In the genomic region with DNA sequence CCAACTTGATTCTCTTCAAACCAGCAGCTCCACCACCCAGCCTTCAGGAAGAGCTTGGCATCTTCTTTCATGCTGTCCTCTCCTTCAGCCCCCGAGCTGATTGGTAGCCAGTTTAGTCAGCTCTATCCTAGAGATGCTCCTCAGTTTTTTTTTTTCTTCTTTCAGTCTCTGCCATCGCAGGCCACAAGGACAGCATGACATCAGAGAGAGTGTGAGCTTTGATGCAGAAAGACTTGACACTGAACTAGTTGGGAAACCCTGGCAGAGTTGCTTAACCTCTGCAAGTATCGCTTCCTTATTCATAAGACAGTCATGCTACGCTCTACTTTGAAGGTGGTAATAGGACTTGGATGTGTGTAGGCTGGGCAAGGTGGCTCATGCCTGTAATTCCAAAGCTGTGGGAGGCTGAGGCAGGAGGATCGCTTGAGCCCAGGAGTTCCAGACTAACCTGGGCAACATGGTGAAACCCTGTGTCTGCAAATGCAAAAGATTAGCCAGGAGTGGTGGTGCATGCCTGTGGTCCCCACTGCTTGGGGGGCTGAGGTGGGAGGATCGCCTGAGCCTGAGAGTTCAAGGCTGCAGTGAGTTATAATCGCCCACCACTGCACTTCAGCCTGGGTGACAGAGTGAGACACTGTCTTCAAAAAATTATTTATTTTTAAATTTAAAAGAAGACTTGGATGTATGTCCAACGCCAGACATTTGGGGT, we compare ENCODE assay signal across 10 cellular contexts. TPM values are rescaled to one million over a fixed set of nuclear protein-coding genes. Genes with fewer than 3 reads are reported as not detected.
DNase-seq lines count a peak whose midpoint lies in the region; ATAC-seq and TF ChIP-seq lines count a peak whose summit lies in the region.
"Had no signal": no experiment of that assay in that cellular context is flagged by ENCODE, and none has a peak within 500 bp of the region (broad histone marks: within the 10 kb centered on the region; RNA-seq: fewer than 3 reads in every experiment).

No MANE protein-coding gene starts in this region.

- no CpG with 5 or more reads among the region's 8 CpGs for WGBS in trophoblast cell (ENCODE audit: extremely low coverage, insufficient coverage, insufficient read length)

- TF ChIP-seq POLR2A in Peyer's patch (IDR thresholded peaks at IDR 0.05) = no peak
- TF ChIP-seq POLR2A in uterus (IDR thresholded peaks at IDR 0.05) = no peak

- no peak overlapping the region for H2BK12ac ChIP-seq in trophoblast cell (ENCODE audit: low read length)

- no peak overlapping the region for H2AK5ac ChIP-seq in trophoblast cell (ENCODE audit: low read length)

- H3K27me3 Mint-ChIP-seq in activated T-helper 1 cell treated with anti-CD3 and anti-CD28 coated beads, Interleukin-12 subunit alpha, Interleukin-12 subunit beta, Interleukin-2, Interleukin-4 antibody, amounts not matched to agents 30 ng/mL and 10 ng/mL and 1 ng/mL, durations not matched to agents 14 hours and 24 hours and 36 hours (ENCODE audit: insufficient read depth) = peaks cover 33% of the 10 kb centered on the region

- no peak overlapping the region for H3K9ac ChIP-seq in trophoblast cell (ENCODE audit: low read length)

- H4K12ac ChIP-seq in trophoblast cell (ENCODE audit: low read depth, low read length) = no peak overlapping the region

- no peaks in the 10 kb centered on the region for H3K9me3 Mint-ChIP-seq in activated T-helper 1 cell treated with anti-CD3 and anti-CD28 coated beads, Interleukin-12 subunit alpha, Interleukin-12 subunit beta, Interleukin-2, Interleukin-4 antibody, amounts not matched to agents 30 ng/mL and 10 ng/mL and 1 ng/mL, durations not matched to agents 14 hours and 24 hours and 36 hours

- peak overlapping the region in 1 of 4 donors; percentile 31 for H3K27ac ChIP-seq in Peyer's patch
- no peak overlapping the region for H3K27ac ChIP-seq in trophoblast cell (ENCODE audit: low read depth, low read length)
- H3K27ac ChIP-seq in uterus = no peak overlapping the region

- no peak overlapping the region for H3K4me3 Mint-ChIP-seq in activated T-helper 1 cell treated with anti-CD3 and anti-CD28 coated beads, Interleukin-12 subunit alpha, Interleukin-12 subunit beta, Interleukin-2, Interleukin-4 antibody, amounts not matched to agents 30 ng/mL and 10 ng/mL and 1 ng/mL, durations not matched to agents 14 hours and 24 hours and 36 hours

- H3K4me1 ChIP-seq in Peyer's patch (no peaks in the 10 kb centered on the region), trophoblast cell (ENCODE audit: control insufficient read depth in 1 of 2, insufficient read depth in 2 of 2, low read length in 2 of 2) (no peaks in the 10 kb centered on the region), uterus (no peaks in the 10 kb centered on the region)

- H4K91ac ChIP-seq in trophoblast cell (ENCODE audit: low read depth, low read length) = no peak overlapping the region

- DNase-seq in Peyer's patch (peak in 2 of 3 donors; percentile 33 to 53), trophoblast cell (peak; percentile 39 to 48), H7 (no peak), uterus (no peak), UCSD-AML1 (lab: John Stamatoyannopoulos, UW; ENCODE audit: unreplicated experiment) (no peak)
- no peak for DNase-seq in activated T-helper 1 cell treated with anti-CD3 and anti-CD28 coated beads, Interleukin-12 subunit alpha, Interleukin-12 subunit beta, Interleukin-2, Interleukin-4 antibody, amounts not matched to agents 30 ng/mL and 10 ng/mL and 1 ng/mL, durations not matched to agents 14 hours and 24 hours and 36 hours (ENCODE audit: low spot score)

- H3K14ac ChIP-seq in trophoblast cell (ENCODE audit: low read length) = no peak overlapping the region

- no peak overlapping the region for H3K4ac ChIP-seq in trophoblast cell (ENCODE audit: low read depth, low read length)

- no peaks in the 10 kb centered on the region for H3K79me1 ChIP-seq in trophoblast cell (ENCODE audit: low read length)

- H3K36me3 ChIP-seq in Peyer's patch (no peaks in the 10 kb centered on the region), trophoblast cell (ENCODE audit: control insufficient read depth in 1 of 2, insufficient read depth in 2 of 2, low read length in 2 of 2) (no peaks in the 10 kb centered on the region), H7 (replicated peaks; ENCODE audit: control insufficient read depth, insufficient read depth, low read length) (no peaks in the 10 kb centered on the region), uterus (no peaks in the 10 kb centered on the region)

- no peaks in the 10 kb centered on the region for H3K79me2 ChIP-seq in trophoblast cell (ENCODE audit: control insufficient read depth, insufficient read depth, low read length, poor library complexity)

- no peak overlapping the region for H3K4me2 ChIP-seq in trophoblast cell (ENCODE audit: low read length)

- no peak overlapping the region for H3K27ac Mint-ChIP-seq in activated T-helper 1 cell treated with anti-CD3 and anti-CD28 coated beads, Interleukin-12 subunit alpha, Interleukin-12 subunit beta, Interleukin-2, Interleukin-4 antibody, amounts not matched to agents 30 ng/mL and 10 ng/mL and 1 ng/mL, durations not matched to agents 14 hours and 24 hours and 36 hours

- H3K27me3 ChIP-seq in Peyer's patch = no peaks in the 10 kb centered on the region
- H3K27me3 ChIP-seq in trophoblast cell (ENCODE audit: insufficient read depth, low read length) = no peaks in the 10 kb centered on the region
- H3K27me3 ChIP-seq in H7 (ENCODE audit: control insufficient read depth, insufficient read depth, low read length) = no peaks in the 10 kb centered on the region; the same call in 1 of the 2 replicates
- H3K27me3 ChIP-seq in uterus = no peaks in the 10 kb centered on the region

- TF ChIP-seq CTCF in Peyer's patch (IDR thresholded peaks at IDR 0.05) (no peak), uterus (IDR thresholded peaks at IDR 0.05) (no peak)

- intact Hi-C loops in activated T-helper 1 cell treated with anti-CD3 and anti-CD28 coated beads, Interleukin-12 subunit alpha, Interleukin-12 subunit beta, Interleukin-2, Interleukin-4 antibody, amounts not matched to agents 30 ng/mL and 10 ng/mL and 1 ng/mL, durations not matched to agents 14 hours and 24 hours and 36 hours (cut with micrococcal nuclease) = no loop called here
- intact Hi-C loops in uterus (cut with DNase I; ENCODE audit: low total_unique reads) = no loop called here

- H3K4me3 ChIP-seq in Peyer's patch (no peak overlapping the region), trophoblast cell (ENCODE audit: low read depth, low read length) (no peak overlapping the region), H7 (ENCODE audit: insufficient read depth, low read depth, low read length) (no peak overlapping the region), uterus (no peak overlapping the region)

- no peak overlapping the region for H3K18ac ChIP-seq in trophoblast cell (ENCODE audit: low read length)

- H3K36me3 Mint-ChIP-seq in activated T-helper 1 cell treated with anti-CD3 and anti-CD28 coated beads, Interleukin-12 subunit alpha, Interleukin-12 subunit beta, Interleukin-2, Interleukin-4 antibody, amounts not matched to agents 30 ng/mL and 10 ng/mL and 1 ng/mL, durations not matched to agents 14 hours and 24 hours and 36 hours (ENCODE audit: low read depth) = no peaks in the 10 kb centered on the region

- H2BK5ac ChIP-seq in trophoblast cell (ENCODE audit: low read depth, low read length, poor library complexity) = no peak overlapping the region

- H3K4me1 Mint-ChIP-seq in activated T-helper 1 cell treated with anti-CD3 and anti-CD28 coated beads, Interleukin-12 subunit alpha, Interleukin-12 subunit beta, Interleukin-2, Interleukin-4 antibody, amounts not matched to agents 30 ng/mL and 10 ng/mL and 1 ng/mL, durations not matched to agents 14 hours and 24 hours and 36 hours (ENCODE audit: low read depth) = peaks cover 6% of the 10 kb centered on the region

- H2AFZ ChIP-seq in trophoblast cell (ENCODE audit: insufficient read depth, low read length, poor library complexity) = no peak overlapping the region

- ATAC-seq in GM18868 (IDR thresholded peaks at IDR 0.05; ENCODE audit: unreplicated experiment) (peak; percentile 80), HG02759 (IDR thresholded peaks at IDR 0.05; ENCODE audit: unreplicated experiment) (peak; percentile 83)
- ATAC-seq: HCT116 had no signal

- no peak overlapping the region for H2BK120ac ChIP-seq in trophoblast cell (ENCODE audit: insufficient read depth, low read length, poor library complexity)

- H3K23ac ChIP-seq in trophoblast cell (ENCODE audit: low read length) = no peak overlapping the region

- H3K9me3 ChIP-seq in Peyer's patch (no peaks in the 10 kb centered on the region), trophoblast cell (ENCODE audit: insufficient read depth, low read depth, low read length) (peaks cover 6% of the 10 kb centered on the region), uterus (no peaks in the 10 kb centered on the region)

- no peak overlapping the region for H4K8ac ChIP-seq in trophoblast cell (ENCODE audit: low read depth, low read length)

RNA-seq across cellular contexts. Expression of gene CD300LB, which starts 2.6 kb away (rescaled TPM):
- not detected for total RNA-seq in Peyer's patch
- not detected in 2 replicates for polyA plus RNA-seq in trophoblast cell (2013)
- not detected in 2 replicates for total RNA-seq in H7 (2014; rRNA removed; shearing (Covaris generic))
- not detected in 2 replicates for total RNA-seq in activated T-helper 1 cell treated with anti-CD3 and anti-CD28 coated beads, Interleukin-12 subunit alpha, Interleukin-12 subunit beta, Interleukin-2, Interleukin-4 antibody, amounts not matched to agents 30 ng/mL and 10 ng/mL and 1 ng/mL, durations not matched to agents 14 hours and 24 hours and 36 hours
- total RNA-seq in uterus = under 1 TPM in 2 of 4 donors, not detected in 2; 0.48 to 0.59 TPM
- total RNA-seq: fibroblast of villous mesenchyme had no signal

RNA-seq across cellular contexts. Expression of gene CD300C, which starts 17.3 kb away (rescaled TPM):
- total RNA-seq in Peyer's patch = not detected
- polyA plus RNA-seq in trophoblast cell (2013) = not detected in 2 replicates
- not detected in 2 replicates for total RNA-seq in H7 (2014; rRNA removed; shearing (Covaris generic))
- 0.32 and 0.41 TPM in 2 replicates for total RNA-seq in activated T-helper 1 cell treated with anti-CD3 and anti-CD28 coated beads, Interleukin-12 subunit alpha, Interleukin-12 subunit beta, Interleukin-2, Interleukin-4 antibody, amounts not matched to agents 30 ng/mL and 10 ng/mL and 1 ng/mL, durations not matched to agents 14 hours and 24 hours and 36 hours
- total RNA-seq in uterus = under 1 TPM in 2 of 4 donors, not detected in 2; 0.21 to 0.27 TPM
- total RNA-seq: fibroblast of villous mesenchyme had no signal

RNA-seq across cellular contexts. Expression of gene CD300H, which starts 38.7 kb away (rescaled TPM):
- total RNA-seq in Peyer's patch = not detected
- polyA plus RNA-seq in trophoblast cell (2013) = not detected in 2 replicates
- not detected in 2 replicates for total RNA-seq in H7 (2014; rRNA removed; shearing (Covaris generic))
- not detected in 2 replicates for total RNA-seq in activated T-helper 1 cell treated with anti-CD3 and anti-CD28 coated beads, Interleukin-12 subunit alpha, Interleukin-12 subunit beta, Interleukin-2, Interleukin-4 antibody, amounts not matched to agents 30 ng/mL and 10 ng/mL and 1 ng/mL, durations not matched to agents 14 hours and 24 hours and 36 hours
- total RNA-seq in uterus = not detected
- total RNA-seq: fibroblast of villous mesenchyme had no signal

Comparison
In these comparisons a context has a peak if more than half of its experiments do, and no peak if none do; other contexts are left out.
1. DNase-seq: peak in Peyer's patch (2 of 3) and trophoblast cell (2 of 2); none in H7 (single experiment), activated T-helper 1 cell treated with anti-CD3 and anti-CD28 coated beads, Interleukin-12 subunit alpha, Interleukin-12 subunit beta, Interleukin-2, Interleukin-4 antibody, amounts not matched to agents 30 ng/mL and 10 ng/mL and 1 ng/mL, durations not matched to agents 14 hours and 24 hours and 36 hours (single experiment), uterus (0 of 2) and UCSD-AML1 (single experiment).